34 cellular contexts compared by ENCODE assay signal in genomic region chr22:39512026-39512425, GRCh38. TPM values are rescaled to one million over a fixed set of nuclear protein-coding genes. Genes with fewer than 3 reads are reported as not detected.
"Had no signal": no experiment of that assay in that cellular context is flagged by ENCODE, and none has a peak within 500 bp of the region (broad histone marks: within the 10 kb centered on the region; RNA-seq: fewer than 3 reads in every experiment).

No MANE protein-coding gene starts in this region.

- H3K27me3 Mint-ChIP-seq: activated CD4-positive, alpha-beta memory T cell treated with anti-CD3 and anti-CD28 coated beads, Interleukin-2, amount 10 ng/mL, durations not matched to agents 7 days and 5 days; activated CD8-positive, alpha-beta memory T cell treated with anti-CD3 and anti-CD28 coated beads, Interleukin-2, amount 10 ng/mL, durations not matched to agents 7 days and 5 days; activated naive CD8-positive, alpha-beta T cell treated with anti-CD3 and anti-CD28 coated beads for 36 hours had no signal

- H3K4me3 ChIP-seq: ascending aorta, cardiac muscle cell, Peyer's patch, SJSA1 had no signal

- ATAC-seq: activated CD8-positive, alpha-beta memory T cell treated with anti-CD3 and anti-CD28 coated beads, Interleukin-2, amount 10 ng/mL, durations not matched to agents 7 days and 5 days; PC-3 had no signal

- DNase-seq: activated CD4-positive, alpha-beta memory T cell treated with anti-CD3 and anti-CD28 coated beads, Interleukin-2, amount 10 ng/mL, durations not matched to agents 7 days and 5 days; activated CD4-positive, alpha-beta T cell treated with anti-CD3 and anti-CD28 coated beads for 1 hour; activated CD4-positive, alpha-beta T cell treated with anti-CD3 and anti-CD28 coated beads for 48 hours; activated CD4-positive, CD25-positive, alpha-beta regulatory T cell; activated CD8-positive, alpha-beta memory T cell treated with anti-CD3 and anti-CD28 coated beads for 24 hours; activated CD8-positive, alpha-beta memory T cell treated with anti-CD3 and anti-CD28 coated beads, Interleukin-2, amount 10 ng/mL, durations not matched to agents 7 days and 5 days; activated CD8-positive, alpha-beta memory T cell treated with anti-CD3 and anti-CD28 coated beads, Interleukin-2, amount 50 U/mL, for 48 hours; activated effector memory CD4-positive, alpha-beta T cell treated with Interleukin-2 at 50 U/mL for 16 hours; activated naive CD4-positive, alpha-beta T cell treated with anti-CD3 and anti-CD28 coated beads, Interleukin-2, amount 50 U/mL, for 16 hours; activated naive CD8-positive, alpha-beta T cell treated with anti-CD3 and anti-CD28 coated beads for 36 hours; activated T-cell treated with anti-CD3 and anti-CD28 coated beads, Interleukin-2, amount 50 U/mL, for 48 hours; amniotic stem cell; NCI-H1092 treated with DMSO at 0.1 percent for 48 hours; NCI-H1417; NCI-H146; NCI-H187; NCI-H2029 treated with DMSO at 0.1 percent for 48 hours; NCI-H2107; NCI-H2171; NCI-H510A; NCI-H526; NCI-H748 treated with DMSO at 0.1 percent for 48 hours; NK-92 treated with Interleukin-12 subunit alpha and Interleukin-12 subunit beta, amount 100 ng/mL, for 24 hours; PC-3; Peyer's patch; SHP77 treated with DMSO at 0.1 percent for 48 hours; SK-N-SH; T1000; WERI-Rb-1 had no signal

- H3K9me3 Mint-ChIP-seq: activated CD4-positive, alpha-beta memory T cell treated with anti-CD3 and anti-CD28 coated beads, Interleukin-2, amount 10 ng/mL, durations not matched to agents 7 days and 5 days; activated naive CD8-positive, alpha-beta T cell treated with anti-CD3 and anti-CD28 coated beads for 36 hours; T-helper 1 cell treated with Interleukin-12 subunit alpha and Interleukin-12 subunit beta and Interleukin-4 antibody, amounts not matched to agents 30 μg/mL and 1 μg/mL, for 36 hours had no signal

- H3K9me3 ChIP-seq: ascending aorta, Peyer's patch, SJSA1, SK-N-SH had no signal

- H3K27ac Mint-ChIP-seq: activated CD4-positive, alpha-beta memory T cell treated with anti-CD3 and anti-CD28 coated beads, Interleukin-2, amount 10 ng/mL, durations not matched to agents 7 days and 5 days; activated CD8-positive, alpha-beta memory T cell treated with anti-CD3 and anti-CD28 coated beads, Interleukin-2, amount 10 ng/mL, durations not matched to agents 7 days and 5 days; activated naive CD8-positive, alpha-beta T cell treated with anti-CD3 and anti-CD28 coated beads for 36 hours; T-helper 1 cell treated with Interleukin-12 subunit alpha and Interleukin-12 subunit beta and Interleukin-4 antibody, amounts not matched to agents 30 μg/mL and 1 μg/mL, for 36 hours had no signal

- H3K27ac ChIP-seq: ascending aorta, cardiac muscle cell, Peyer's patch, SJSA1, WERI-Rb-1 had no signal

- H3K27me3 ChIP-seq: ascending aorta, cardiac muscle cell, Peyer's patch, SJSA1 had no signal

- H3K4me3 Mint-ChIP-seq: activated CD4-positive, alpha-beta memory T cell treated with anti-CD3 and anti-CD28 coated beads, Interleukin-2, amount 10 ng/mL, durations not matched to agents 7 days and 5 days; activated CD8-positive, alpha-beta memory T cell treated with anti-CD3 and anti-CD28 coated beads, Interleukin-2, amount 10 ng/mL, durations not matched to agents 7 days and 5 days; activated naive CD8-positive, alpha-beta T cell treated with anti-CD3 and anti-CD28 coated beads for 36 hours; T-helper 1 cell treated with Interleukin-12 subunit alpha and Interleukin-12 subunit beta and Interleukin-4 antibody, amounts not matched to agents 30 μg/mL and 1 μg/mL, for 36 hours had no signal

- H3K4me1 ChIP-seq: ascending aorta, SJSA1 had no signal

RNA-seq across cellular contexts. Expression of gene MGAT3, which starts 55.2 kb away (rescaled TPM):
- total RNA-seq: M059J, PC-3 had no signal

RNA-seq across cellular contexts. Expression of gene CACNA1I, which starts 58.5 kb away (rescaled TPM):
- total RNA-seq: ascending aorta, PC-3 had no signal
- polyA plus RNA-seq: SK-N-SH had no signal
